In genomic region chr2:20411361-20411894, GRCh38 we compare ENCODE assay signal across 8 cellular contexts. TPM values are rescaled to one million over a fixed set of nuclear protein-coding genes. Genes with fewer than 3 reads are reported as not detected.
DNase-seq lines count a peak whose midpoint lies in the region; ATAC-seq, FAIRE-seq and TF ChIP-seq lines count a peak whose summit lies in the region.

No MANE protein-coding gene starts in this region.

- TF ChIP-seq CTCF in CD14-positive monocyte (IDR thresholded peaks at IDR 0.05) (peak; percentile 81), H1 (IDR thresholded peaks at IDR 0.05; ENCODE audit: control extremely low read depth in 1 of 3, insufficient read depth in 1 of 3, low read depth in 1 of 3, low read length in 3 of 3) (peak; percentile 84 to 98 (median 89))
- peak; percentile 69 for TF ChIP-seq CTCF in activated CD8-positive, alpha-beta T cell treated with anti-CD3 and anti-CD28 coated beads for 36 hours (IDR thresholded peaks at IDR 0.05)

- no peak overlapping the region for H4K91ac ChIP-seq in H1 (replicated peaks; ENCODE audit: insufficient read length, low read length)

- H2BK20ac ChIP-seq in H1 (ENCODE audit: low read length): no peak overlapping the region

- peak; percentile 73 to 81 for TF ChIP-seq RAD21 in H1 (IDR thresholded peaks at IDR 0.05 in 1 of 2, conservative IDR thresholded peaks at IDR 0.05 in 1 of 2; ENCODE audit: low read depth in 2 of 2, low read length in 2 of 2)

- H3K4me1 Mint-ChIP-seq in CD14-positive monocyte: peaks cover 27% of the 10 kb centered on the region
- no peaks in the 10 kb centered on the region for H3K4me1 Mint-ChIP-seq in activated CD8-positive, alpha-beta T cell treated with anti-CD3 and anti-CD28 coated beads for 36 hours (ENCODE audit: low read depth)

- no peak overlapping the region for H3K23ac ChIP-seq in H1 (ENCODE audit: insufficient read length)

- no peak overlapping the region for H2BK15ac ChIP-seq in H1 (ENCODE audit: low read length)

- no peaks in the 10 kb centered on the region for H3K79me1 ChIP-seq in H1 (ENCODE audit: low read depth, low read length)

- no peak overlapping the region for H3K14ac ChIP-seq in H1 (ENCODE audit: insufficient read length)

- H4K5ac ChIP-seq in H1 (ENCODE audit: insufficient read length, low read depth, low read length): no peak overlapping the region

- H2BK120ac ChIP-seq in H1 (replicated peaks; ENCODE audit: low read depth, low read length): no peak overlapping the region

- H3K9me3 Mint-ChIP-seq in CD14-positive monocyte: peaks cover 19 to 45% (median 28%) of the 10 kb centered on the region in 7 donors
- H3K9me3 Mint-ChIP-seq in activated CD8-positive, alpha-beta T cell treated with anti-CD3 and anti-CD28 coated beads for 36 hours: peaks cover 18% of the 10 kb centered on the region

- no peak overlapping the region for H3K4me2 ChIP-seq in H1 (ENCODE audit: insufficient read depth in 1 of 2, low read depth in 2 of 2, low read length in 2 of 2)

- H3K4me3 ChIP-seq in H1 (ENCODE audit: extremely low read depth in 1 of 4, insufficient read depth in 2 of 4, low read depth in 3 of 4, low read length in 4 of 4): no peak overlapping the region

- POLR2A ChIA-PET in activated CD8-positive, alpha-beta T cell treated with anti-CD3 and anti-CD28 coated beads for 36 hours (lab: Charles Lee): interaction anchor here (1.0 kb wide), 1 partner anchor 85 kb away, joined by 3 read pairs; no protein-coding TSS in a partner anchor
- POLR2A ChIA-PET in H1 (lab: Charles Lee; ENCODE audit: partially characterized antibody): interaction anchor here (0.9 to 1.5 kb wide), 2 partner anchors 36 to 224 kb away, joined by 3 to 5 read pairs; partner anchors contain the start of gene RHOB

- peaks cover 0 to 4% (median 0%) of the 10 kb centered on the region in 3 donors for H3K27me3 Mint-ChIP-seq in CD14-positive monocyte (ENCODE audit: low read depth in 3 of 3)
- H3K27me3 Mint-ChIP-seq in activated CD8-positive, alpha-beta T cell treated with anti-CD3 and anti-CD28 coated beads for 36 hours: peaks cover 9% of the 10 kb centered on the region

- H4K20me1 ChIP-seq in H1 (replicated peaks in 1 of 2; ENCODE audit: control insufficient read depth in 1 of 2, insufficient read depth in 2 of 2, low read length in 2 of 2): no peaks in the 10 kb centered on the region

- no peak overlapping the region for H2BK12ac ChIP-seq in H1 (ENCODE audit: low read depth, low read length)

- CTCF ChIA-PET in activated CD8-positive, alpha-beta T cell treated with anti-CD3 and anti-CD28 coated beads for 36 hours (lab: Charles Lee): interaction anchor here (0.7 to 6.5 kb wide), 38 partner anchors 8 to 336 kb away, joined by 3 to 68 read pairs (median 5); partner anchors contain the start of genes HS1BP3 and RHOB
- CTCF ChIA-PET in H1 (lab: Charles Lee; ENCODE audit: partially characterized antibody): interaction anchor here (0.5 to 17.4 kb wide), 44 partner anchors 9 to 1969 kb away, joined by 3 to 404 read pairs (median 4); partner anchors contain the start of genes HS1BP3 and RHOB

- no peak overlapping the region for H2AK5ac ChIP-seq in H1 (ENCODE audit: low read depth, low read length)

- H3K4me1 ChIP-seq in H1 (replicated peaks in 1 of 4; ENCODE audit: control insufficient read depth in 3 of 4, insufficient read depth in 4 of 4, low read length in 3 of 4): peaks cover 0 to 2% (median 0%) of the 10 kb centered on the region in 4 experiments; a peak in 1 of 7 replicates

- intact Hi-C loops in CD14-positive monocyte (cut with micrococcal nuclease): loop anchor here (5.0 kb wide), 1 partner anchor 36 kb away; the partner anchor contains the start of gene RHOB (in 2 of the 2)
- intact Hi-C loops in activated CD8-positive, alpha-beta T cell treated with anti-CD3 and anti-CD28 coated beads for 36 hours (cut with micrococcal nuclease): no loop called here

- no peak overlapping the region for H4K8ac ChIP-seq in H1 (ENCODE audit: extremely low read depth, insufficient read depth, low read length)

- no peak overlapping the region for H3K56ac ChIP-seq in H1 (replicated peaks; ENCODE audit: insufficient read length, low read depth, low read length)

- DNase-seq in CD14-positive monocyte (ENCODE audit: low spot score): peak; percentile 86
- peak; percentile 26 for DNase-seq in NCI-H774 (lab: John Stamatoyannopoulos, UW)
- DNase-seq in activated CD8-positive, alpha-beta T cell treated with anti-CD3 and anti-CD28 coated beads for 36 hours: peak; percentile 89
- DNase-seq in H1 (ENCODE audit: low read depth in 1 of 2, low spot score in 2 of 2): peak; percentile 56 to 90
- peak; percentile 47 for DNase-seq in midbrain (lab: John Stamatoyannopoulos, UW)
- peak; percentile 87 for DNase-seq in stimulated activated CD8-positive, alpha-beta memory T cell treated with anti-CD3 and anti-CD28 coated beads, Interleukin-4, amount 100 ng/mL, for 48 hours

- H3K79me2 ChIP-seq in H1 (ENCODE audit: control insufficient read depth in 1 of 2, insufficient read depth in 2 of 2, low read length in 2 of 2): no peaks in the 10 kb centered on the region

- no peak for TF ChIP-seq EP300 in H1 (IDR thresholded peaks at IDR 0.05; ENCODE audit: borderline replicate concordance in 1 of 2, low read depth in 2 of 2, low read length in 2 of 2)

- H3K36me3 Mint-ChIP-seq in CD14-positive monocyte: peaks cover 4 to 10% of the 10 kb centered on the region in 2 donors
- H3K36me3 Mint-ChIP-seq in activated CD8-positive, alpha-beta T cell treated with anti-CD3 and anti-CD28 coated beads for 36 hours (ENCODE audit: low read depth): peaks cover 2% of the 10 kb centered on the region

- no peak overlapping the region for H3K4me3 Mint-ChIP-seq in CD14-positive monocyte
- H3K4me3 Mint-ChIP-seq in activated CD8-positive, alpha-beta T cell treated with anti-CD3 and anti-CD28 coated beads for 36 hours: no peak overlapping the region

- FAIRE-seq in H1 (lab: Jason Lieb, UNC): peak; percentile 72

- no peak overlapping the region for H3K9ac ChIP-seq in H1 (replicated peaks in 1 of 4; ENCODE audit: extremely low read depth in 1 of 4, low read depth in 3 of 4, low read length in 3 of 4)

- H3K4ac ChIP-seq in H1 (replicated peaks; ENCODE audit: insufficient read length, low read depth, low read length): no peak overlapping the region

- no peak overlapping the region for H3K27ac ChIP-seq in H1 (ENCODE audit: low read depth, low read length)

- H2BK5ac ChIP-seq in H1 (ENCODE audit: low read depth, low read length): no peak overlapping the region

- WGBS in H1 (ENCODE audit: extremely low coverage in 1 of 2, insufficient coverage in 1 of 2, insufficient read length in 1 of 2, insufficient replicate concordance in 2 of 2, low coverage in 1 of 2, low lambda C conversion rate in 2 of 2, missing lambda C conversion rate in 1 of 2), 2 experiments: 23% methylated on average over 3 of the region's 3 CpGs; no CpG with 5 or more reads in 1 of the 2 experiments

- H3K27me3 ChIP-seq in H1 (replicated peaks in 1 of 4; ENCODE audit: control insufficient read depth in 3 of 4, extremely low read depth in 1 of 4, insufficient read depth in 3 of 4, low read length in 3 of 4): no peaks in the 10 kb centered on the region

- H3K18ac ChIP-seq in H1 (ENCODE audit: extremely low read depth, low read length): no peak overlapping the region

- H3K36me3 ChIP-seq in H1 (ENCODE audit: control insufficient read depth in 2 of 4, insufficient read depth in 4 of 4, low read length in 3 of 4): no peaks in the 10 kb centered on the region

- TF ChIP-seq POLR2A in H1 (IDR thresholded peaks at IDR 0.05; ENCODE audit: control extremely low read depth in 1 of 2, low read depth in 2 of 2, low read length in 2 of 2): no peak

- peak overlapping the region in 1 of 7 donors; percentile 63 for H3K27ac Mint-ChIP-seq in CD14-positive monocyte
- H3K27ac Mint-ChIP-seq in activated CD8-positive, alpha-beta T cell treated with anti-CD3 and anti-CD28 coated beads for 36 hours: no peak overlapping the region

- no peaks in the 10 kb centered on the region for H3K23me2 ChIP-seq in H1 (ENCODE audit: low read depth, low read length)

- no peak overlapping the region for H2AFZ ChIP-seq in H1 (ENCODE audit: low read length)

- ATAC-seq in GM18907 (IDR thresholded peaks at IDR 0.05; ENCODE audit: unreplicated experiment) (peak; percentile 98), HG03097 (IDR thresholded peaks at IDR 0.05; ENCODE audit: low FRiP score, unreplicated experiment) (peak; percentile 97)
- ATAC-seq in activated CD8-positive, alpha-beta T cell treated with anti-CD3 and anti-CD28 coated beads for 36 hours: peak; percentile 100

- no peaks in the 10 kb centered on the region for H3K9me3 ChIP-seq in H1 (ENCODE audit: insufficient read depth in 2 of 2, low read depth in 1 of 2, low read length in 1 of 2)

TF ChIP-seq in H1, 55 proteins besides CTCF, POLR2A, EP300 and RAD21 (continues in another document):
- TF ChIP-seq SRF (IDR thresholded peaks at IDR 0.05; ENCODE audit: low read depth, low read length) (no peak), TAF1 (IDR thresholded peaks at IDR 0.05; ENCODE audit: low read depth, low read length) (no peak), TBP (IDR thresholded peaks at IDR 0.05; ENCODE audit: low read depth, low read length) (no peak), SIN3A (conservative IDR thresholded peaks at IDR 0.05 in 1 of 2, IDR thresholded peaks at IDR 0.05 in 1 of 2; ENCODE audit: low read depth in 1 of 2, low read length in 2 of 2) (0 out of 4 replicates have a peak, but pooled peaks of 1 of the 2 experiments have one; percentile 41), BRCA1 (IDR thresholded peaks at IDR 0.05; ENCODE audit: low read depth, low read length) (no peak), NRF1 (IDR thresholded peaks at IDR 0.05; ENCODE audit: low read depth, low read length) (no peak)
- TF ChIP-seq, protein P1, sequence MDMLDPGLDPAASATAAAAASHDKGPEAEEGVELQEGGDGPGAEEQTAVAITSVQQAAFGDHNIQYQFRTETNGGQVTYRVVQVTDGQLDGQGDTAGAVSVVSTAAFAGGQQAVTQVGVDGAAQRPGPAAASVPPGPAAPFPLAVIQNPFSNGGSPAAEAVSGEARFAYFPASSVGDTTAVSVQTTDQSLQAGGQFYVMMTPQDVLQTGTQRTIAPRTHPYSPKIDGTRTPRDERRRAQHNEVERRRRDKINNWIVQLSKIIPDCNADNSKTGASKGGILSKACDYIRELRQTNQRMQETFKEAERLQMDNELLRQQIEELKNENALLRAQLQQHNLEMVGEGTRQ (IDR thresholded peaks at IDR 0.05; ENCODE audit: low read length): 0 out of 2 replicates have a peak, but pooled peaks have one; percentile 18

RNA-seq across cellular contexts. Expression of gene RHOB, which starts 35.4 kb away (rescaled TPM):
- 10 to 100 TPM; 43.3 to 66.3 TPM for polyA plus RNA-seq in CD14-positive monocyte
- 10 to 100 TPM; 14.2 to 15.4 TPM for total RNA-seq in activated CD8-positive, alpha-beta T cell treated with anti-CD3 and anti-CD28 coated beads for 36 hours
- 9.5 and 13.5 TPM in 2 replicates for total RNA-seq in H1 (2021; fragmentation: NEBNext Ultra II Directional; extraction: Animal tissue kit (Norgen Biotek cat#: 25700))
- polyA plus RNA-seq in H1 (2011; rRNA removed): 9.3 and 17.8 TPM in 2 replicates
- 12.2 TPM for polyA plus RNA-seq in H1 (2011; cell fraction: cytosol; rRNA removed)
- 12.4 TPM for polyA plus RNA-seq in H1 (2011; cell fraction: nucleus; rRNA removed)
- polyA plus RNA-seq in H1 (2012, experiment 1 of 2): 6.7 to 9.6 TPM (median 7.6 TPM) in 4 replicates
- polyA plus RNA-seq in H1 (2012, experiment 2 of 2): 14.3 TPM
- 5.4 TPM for polyA plus RNA-seq in H1 (2013, experiment 1 of 2)
- 5.6 TPM for polyA plus RNA-seq in H1 (2013, experiment 2 of 2)
- polyA minus RNA-seq in H1 (2011; rRNA and poly(A)+ RNA removed): 3.1 and 4.1 TPM in 2 replicates
- 12.4 TPM for polyA minus RNA-seq in H1 (2011; cell fraction: cytosol; rRNA and poly(A)+ RNA removed)
- 40.4 TPM for polyA minus RNA-seq in H1 (2011; cell fraction: nucleus; rRNA and poly(A)+ RNA removed)

Comparison
In these comparisons a context has a peak if more than half of its experiments do, and no peak if none do; other contexts are left out.
1. DNase-seq: peak in every context shown above with its lines; median percentile 89 in activated CD8-positive, alpha-beta T cell treated with anti-CD3 and anti-CD28 coated beads for 36 hours; 87 in stimulated activated CD8-positive, alpha-beta memory T cell treated with anti-CD3 and anti-CD28 coated beads, Interleukin-4, amount 100 ng/mL, for 48 hours; 86 in CD14-positive monocyte; 73 in H1; 47 in midbrain; 26 in NCI-H774.